Comparison of ENCODE assay signal across 10 cellular contexts in the genomic region with DNA sequence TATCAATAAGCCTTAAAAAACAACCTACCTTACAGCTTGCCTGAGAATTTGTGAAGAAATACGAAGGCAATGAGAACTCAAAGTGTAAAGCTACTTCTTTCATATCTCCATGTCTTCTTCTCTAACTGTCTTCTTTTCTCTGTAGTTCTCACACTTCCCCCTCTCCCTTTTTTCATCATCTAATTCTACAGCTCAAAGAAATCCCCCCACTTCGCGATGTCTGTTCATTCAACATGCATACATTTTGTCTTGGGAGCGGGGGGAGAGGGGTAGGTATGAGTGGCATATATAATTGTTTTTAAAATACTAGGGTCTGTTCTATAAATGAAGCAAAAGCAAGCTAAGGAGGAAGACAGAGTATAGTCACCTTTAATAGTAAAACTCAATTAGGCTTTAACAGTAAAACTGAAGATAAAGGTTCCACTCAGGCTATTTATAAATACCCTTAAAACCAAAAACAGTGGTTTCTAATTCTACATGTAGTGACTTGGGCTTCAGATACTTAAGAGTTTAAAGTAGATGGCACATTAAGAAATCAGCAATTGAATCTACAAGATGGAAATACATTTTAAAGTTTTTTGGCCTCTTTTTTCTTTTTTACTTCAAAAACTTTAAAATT.
DNase-seq lines count a peak whose midpoint lies in the region; ATAC-seq, FAIRE-seq and TF ChIP-seq lines count a peak whose summit lies in the region.
"Had no signal": no experiment of that assay in that cellular context is flagged by ENCODE, and none has a peak within 500 bp of the region (broad histone marks: within the 10 kb centered on the region; RNA-seq: fewer than 3 reads in every experiment).

No MANE protein-coding gene starts in this region.

- H3K9me3 Mint-ChIP-seq in chondrocyte (ENCODE audit: low read depth), result no peaks in the 10 kb centered on the region

- H3K4me3 Mint-ChIP-seq in chondrocyte (ENCODE audit: unreplicated experiment), result no peak overlapping the region

- H3K4me2 ChIP-seq in osteoblast (ENCODE audit: insufficient read depth, low read length), result no peak overlapping the region

- DNase-seq in chondrocyte (ENCODE audit: low spot score) (no peak), osteoblast (ENCODE audit: insufficient read length, low spot score, missing footprints) (no peak), D721Med (ENCODE audit: insufficient read length, low spot score) (no peak), NCI-H2107 treated with DMSO at 0.1 percent for 48 hours (lab: John Stamatoyannopoulos, UW; ENCODE audit: unreplicated experiment) (no peak)
- no peak for DNase-seq in stimulated activated CD4-positive, alpha-beta T cell treated with anti-CD3 and anti-CD28 coated beads, Interleukin-4, amount 100 ng/mL, for 1 hour
- DNase-seq: NCI-H2029 had no signal

- ATAC-seq in GM18498 (IDR thresholded peaks at IDR 0.05; ENCODE audit: unreplicated experiment) (peak; percentile 43), GM21381 (IDR thresholded peaks at IDR 0.05; ENCODE audit: unreplicated experiment) (peak; percentile 40), HG03196 (IDR thresholded peaks at IDR 0.05; ENCODE audit: unreplicated experiment) (peak; percentile 47)

- peaks cover 31% of the 10 kb centered on the region for H3K4me1 Mint-ChIP-seq in chondrocyte (ENCODE audit: low read depth)

- H2AFZ ChIP-seq in osteoblast (ENCODE audit: low read length), result no peak overlapping the region

- H3K9me3 ChIP-seq in osteoblast (ENCODE audit: low read depth, low read length), result no peaks in the 10 kb centered on the region
- H3K9me3 ChIP-seq: prostate gland had no signal

- H3K27me3 Mint-ChIP-seq in chondrocyte (ENCODE audit: low read depth), result no peaks in the 10 kb centered on the region

- peaks cover 4% of the 10 kb centered on the region for H3K36me3 Mint-ChIP-seq in chondrocyte (ENCODE audit: low read depth)

- no peaks in the 10 kb centered on the region for H3K27me3 ChIP-seq in osteoblast (ENCODE audit: insufficient read depth, low read length)

- FAIRE-seq in D721Med (lab: Jason Lieb, UNC), result no peak

- no peak overlapping the region for H3K27ac ChIP-seq in osteoblast (ENCODE audit: low read depth, low read length)
- H3K27ac ChIP-seq: prostate gland had no signal

- H3K4me1 ChIP-seq in osteoblast (ENCODE audit: insufficient read depth, low read length), result no peaks in the 10 kb centered on the region
- H3K4me1 ChIP-seq: prostate gland had no signal

- peaks cover 4% of the 10 kb centered on the region for H4K20me1 ChIP-seq in osteoblast (ENCODE audit: insufficient read depth, low read length)

- no peak overlapping the region for H3K4me3 ChIP-seq in osteoblast (ENCODE audit: insufficient read depth, low read length)
- H3K4me3 ChIP-seq: prostate gland had no signal

- TF ChIP-seq CTCF in chondrocyte (IDR thresholded peaks at IDR 0.05) (no peak), osteoblast (IDR thresholded peaks at IDR 0.05; ENCODE audit: extremely low read depth, low read depth, low read length) (no peak), D721Med (IDR thresholded peaks at IDR 0.05; ENCODE audit: insufficient read depth, missing control alignments) (no peak)

- peak overlapping the region; percentile 88 for H3K27ac Mint-ChIP-seq in chondrocyte (ENCODE audit: unreplicated experiment)

- H3K36me3 ChIP-seq in osteoblast (ENCODE audit: insufficient read depth, low read length), result peaks cover 13% of the 10 kb centered on the region
- H3K36me3 ChIP-seq: prostate gland had no signal

- H3K79me2 ChIP-seq in osteoblast (ENCODE audit: insufficient read depth, low read length), result peaks cover 95% of the 10 kb centered on the region
